8 cellular contexts compared by ENCODE assay signal in the genomic region with DNA sequence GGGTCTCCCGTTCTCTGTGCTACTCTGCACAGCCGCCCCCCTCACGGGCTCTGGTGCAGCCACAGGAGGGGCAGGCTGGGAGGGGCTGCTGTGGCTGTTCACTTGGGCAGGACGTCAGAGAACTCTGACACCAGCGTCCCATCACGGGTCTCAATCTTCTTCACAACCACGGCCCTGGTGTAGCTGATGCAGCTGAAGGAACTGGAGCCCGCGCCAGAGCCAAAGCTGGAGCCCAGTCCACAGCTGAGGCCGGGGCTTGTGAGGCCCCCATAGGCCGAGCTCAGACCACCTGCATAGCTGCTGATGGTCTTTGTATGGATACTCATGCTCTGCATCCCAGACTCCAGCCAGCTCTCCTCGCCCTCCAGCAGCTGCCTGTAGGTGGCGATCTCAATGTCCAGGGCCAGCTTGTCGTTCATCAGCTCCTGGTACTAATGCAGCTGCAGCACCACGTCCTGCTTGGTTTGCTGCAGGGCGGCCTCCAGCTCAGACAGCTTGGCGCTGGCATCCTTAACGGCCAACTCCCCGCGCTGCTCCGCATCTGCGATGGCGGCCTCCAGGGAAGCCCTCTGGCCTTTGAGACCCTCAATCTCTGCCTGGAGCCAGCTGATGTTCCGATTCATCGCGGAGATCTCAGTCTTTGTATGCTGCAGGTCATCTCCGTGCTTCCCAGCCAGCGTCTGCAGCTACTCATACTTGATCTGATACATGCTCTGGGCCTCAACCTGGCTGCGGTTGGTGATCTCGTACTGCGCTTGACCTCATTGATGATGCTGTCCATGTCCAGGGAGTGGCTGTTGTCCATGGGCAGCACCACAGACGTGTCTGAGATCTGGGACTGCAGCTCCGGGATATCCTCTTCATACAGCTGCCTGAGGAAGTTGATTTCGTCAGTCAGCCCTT. TPM values are rescaled to one million over a fixed set of nuclear protein-coding genes. Genes with fewer than 3 reads are reported as not detected.
DNase-seq lines count a peak whose midpoint lies in the region; ATAC-seq, FAIRE-seq and TF ChIP-seq lines count a peak whose summit lies in the region.

No MANE protein-coding gene starts in this region.

- CTCF ChIA-PET in AG04449 (lab: Yijun Ruan, JAX) (interaction anchor here (1.4 to 6.2 kb wide), 5 partner anchors 8 to 65 kb away, joined by 3 to 30 read pairs (median 4); a partner anchor contains a TSS), GM12878 (lab: Yijun Ruan, JAX) (interaction anchor here (0.5 to 1.7 kb wide), 7 partner anchors 11 to 1401 kb away, joined by 3 to 4 read pairs (median 3); no protein-coding TSS in a partner anchor)

- H3K9me3 ChIP-seq in GM12878 (replicated peaks; ENCODE audit: control insufficient read depth, insufficient read depth, low read length), result no peaks in the 10 kb centered on the region; the same call in 1 of the 3 replicates
- no peaks in the 10 kb centered on the region for H3K9me3 ChIP-seq in kidney (ENCODE audit: control insufficient read depth in 1 of 2, low read length in 2 of 2)

- 0 out of 3 replicates have a peak, but pooled peaks cover 2% of the 10 kb centered on the region for H3K4me1 Mint-ChIP-seq in GM23338
- peaks cover 0 to 2% (median 0%) of the 10 kb centered on the region in 4 donors for H3K4me1 Mint-ChIP-seq in naive thymus-derived CD8-positive, alpha-beta T cell

- H3K4me3 Mint-ChIP-seq in GM23338, result no peak overlapping the region
- no peak overlapping the region for H3K4me3 Mint-ChIP-seq in naive thymus-derived CD8-positive, alpha-beta T cell

- ATAC-seq in GM23338, result peak; percentile 96
- no peak for ATAC-seq in GM12878
- ATAC-seq in GM18868 (IDR thresholded peaks at IDR 0.05; ENCODE audit: unreplicated experiment), result no peak
- ATAC-seq in HG03135 (IDR thresholded peaks at IDR 0.05; ENCODE audit: unreplicated experiment), result no peak
- ATAC-seq in naive thymus-derived CD8-positive, alpha-beta T cell, result no peak

- TF ChIP-seq RAD21 in GM12878 (IDR thresholded peaks at IDR 0.05; ENCODE audit: insufficient read depth, low read depth, low read length), result peak; percentile 30; the same call in 1 of the 2 replicates

- H3K4me1 ChIP-seq in GM23338 (ENCODE audit: insufficient read depth) (no peaks in the 10 kb centered on the region), GM12878 (ENCODE audit: control insufficient read depth, insufficient read depth, low read length) (no peaks in the 10 kb centered on the region), kidney (ENCODE audit: control insufficient read depth in 1 of 2, insufficient read depth in 1 of 2, low read depth in 1 of 2, low read length in 2 of 2) (no peaks in the 10 kb centered on the region)

- no TSS peak for BruUV-seq in GM12878 (replicated peaks; lab: Mats Ljungman, UMichigan)

- intact Hi-C loops in GM12878 (cut with micrococcal nuclease; ENCODE audit: unreplicated experiment), result no loop called here
- intact Hi-C loops in kidney (cut with DNase I), result no loop called here

- SMC1A ChIA-PET in GM12878 (lab: Charles Lee; ENCODE audit: uncharacterized antibody, unreplicated experiment), result no interaction called here

- peaks cover 20% of the 10 kb centered on the region for H3K36me3 Mint-ChIP-seq in GM23338 (ENCODE audit: low read depth)
- H3K36me3 Mint-ChIP-seq in naive thymus-derived CD8-positive, alpha-beta T cell, result peaks cover 0 to 2% (median 0%) of the 10 kb centered on the region in 3 donors

- H3K36me3 ChIP-seq in GM23338 (ENCODE audit: insufficient read depth) (no peaks in the 10 kb centered on the region), GM12878 (ENCODE audit: control insufficient read depth in 2 of 2, insufficient read depth in 2 of 2, low read length in 1 of 2) (no peaks in the 10 kb centered on the region), kidney (ENCODE audit: control insufficient read depth in 1 of 2, insufficient read depth in 2 of 2, low read length in 2 of 2) (no peaks in the 10 kb centered on the region)

- peaks cover 4% of the 10 kb centered on the region for H3K27me3 Mint-ChIP-seq in GM23338 (ENCODE audit: insufficient read depth, low read depth, poor library complexity)
- H3K27me3 Mint-ChIP-seq in naive thymus-derived CD8-positive, alpha-beta T cell, result peaks cover 8 to 35% (median 20%) of the 10 kb centered on the region in 5 donors

- H4K20me1 ChIP-seq in GM23338 (replicated peaks; ENCODE audit: insufficient read depth) (no peaks in the 10 kb centered on the region), GM12878 (ENCODE audit: control insufficient read depth, insufficient read depth) (no peaks in the 10 kb centered on the region)

- POLR2A ChIA-PET in AG04449 (lab: Yijun Ruan, JAX) (interaction anchor here (0.6 kb wide), 1 partner anchor 54 kb away, joined by 4 read pairs; no protein-coding TSS in a partner anchor), GM12878 (lab: Charles Lee) (no interaction called here)
- POLR2A ChIA-PET in naive thymus-derived CD8-positive, alpha-beta T cell (lab: Charles Lee), result no interaction called here

- TF ChIP-seq EP300 in GM12878 (IDR thresholded peaks at IDR 0.05; ENCODE audit: borderline replicate concordance in 1 of 2, control insufficient read depth in 1 of 2, low read depth in 2 of 2, low read length in 2 of 2), result no peak

- H3K27ac ChIP-seq in GM23338 (ENCODE audit: low read depth), result no peak overlapping the region
- no peak overlapping the region for H3K27ac ChIP-seq in GM12878 (ENCODE audit: control insufficient read depth, insufficient read depth)
- H3K27ac ChIP-seq in kidney (ENCODE audit: low read depth in 2 of 2, low read length in 2 of 2), result no peak overlapping the region

- RAD21 ChIA-PET in GM12878 (lab: Charles Lee; ENCODE audit: unreplicated experiment), result no interaction called here

- H3K4me3 ChIP-seq in AG04449 (ENCODE audit: low read depth, low read length) (no peak overlapping the region), GM23338 (no peak overlapping the region), GM12878 (no peak overlapping the region), kidney (ENCODE audit: low read length in 2 of 2) (no peak overlapping the region)

- H3K9ac ChIP-seq in GM12878 (ENCODE audit: control insufficient read depth, insufficient read depth, low read length) (no peak overlapping the region), kidney (ENCODE audit: low read length in 2 of 2) (no peak overlapping the region)

- TF ChIP-seq CTCF in AG04449 (IDR thresholded peaks at IDR 0.05; ENCODE audit: insufficient read depth, low read length, missing control alignments) (peak; percentile 72), GM23338 (conservative IDR thresholded peaks at IDR 0.05; ENCODE audit: low read depth in 2 of 2) (peak; percentile 63 to 92), GM12878 (IDR thresholded peaks at IDR 0.05 in 2 of 3, conservative IDR thresholded peaks at IDR 0.05 in 1 of 3; ENCODE audit: control insufficient read depth in 2 of 3, extremely low read depth in 1 of 3, insufficient read depth in 1 of 3, low read depth in 3 of 3, low read length in 3 of 3) (peak in 2 of 3 experiments; percentile 10 to 35; a peak in 4 of 6 replicates), kidney (IDR thresholded peaks at IDR 0.05; ENCODE audit: borderline replicate concordance, extremely low read depth, insufficient read depth) (peak; percentile 39)

- no peaks in the 10 kb centered on the region for H3K79me2 ChIP-seq in GM23338 (replicated peaks; ENCODE audit: insufficient read depth)
- H3K79me2 ChIP-seq in GM12878 (ENCODE audit: control insufficient read depth, insufficient read depth, low read length), result no peaks in the 10 kb centered on the region

- H3K27ac Mint-ChIP-seq in GM23338, result no peak overlapping the region
- H3K27ac Mint-ChIP-seq in naive thymus-derived CD8-positive, alpha-beta T cell, result no peak overlapping the region

- no peak for DNase-seq in AG04449 (ENCODE audit: low read depth, low spot score)
- DNase-seq in GM23338 (ENCODE audit: low spot score), result peak; percentile 88
- no peak for DNase-seq in GM12878 (ENCODE audit: low read depth, low spot score)
- peak; percentile 79 for DNase-seq in kidney
- DNase-seq in dedifferentiated amniotic fluid mesenchymal stem cell (ENCODE audit: extremely low spot score), result no peak
- no peak for DNase-seq in naive thymus-derived CD8-positive, alpha-beta T cell

- 65% methylated on average over 34 of the region's 34 CpGs for WGBS in GM12878 (ENCODE audit: insufficient coverage, insufficient replicate concordance, low lambda C conversion rate, missing lambda C conversion rate)

- in situ Hi-C loops in GM12878 (cut with MboI), result no loop called here

- H3K9me3 Mint-ChIP-seq in GM23338, result peaks cover 20% of the 10 kb centered on the region
- H3K9me3 Mint-ChIP-seq in naive thymus-derived CD8-positive, alpha-beta T cell, result peaks cover 0 to 2% (median 0%) of the 10 kb centered on the region in 9 donors

- H3K4me2 ChIP-seq in GM23338 (no peak overlapping the region), GM12878 (ENCODE audit: control insufficient read depth, insufficient read depth) (no peak overlapping the region)

- no peaks in the 10 kb centered on the region for H3F3A ChIP-seq in GM23338 (replicated peaks; ENCODE audit: low read depth)

- no peaks in the 10 kb centered on the region for H3K9me2 ChIP-seq in GM23338 (ENCODE audit: insufficient read depth)

- H2AFZ ChIP-seq in GM23338 (peak overlapping the region; percentile 94), GM12878 (ENCODE audit: control insufficient read depth, low read depth, low read length) (no peak overlapping the region)

- TF ChIP-seq POLR2A in GM12878 (IDR thresholded peaks at IDR 0.05; ENCODE audit: low read depth, low read length), result no peak

- FAIRE-seq in GM12878 (lab: Jason Lieb, UNC), result no peak
- no peak for FAIRE-seq in kidney (lab: Jason Lieb, UNC)

- H3K27me3 ChIP-seq in GM23338 (ENCODE audit: insufficient read depth) (no peaks in the 10 kb centered on the region), GM12878 (replicated peaks in 1 of 2; ENCODE audit: control insufficient read depth in 2 of 2, insufficient read depth in 2 of 2, low read length in 1 of 2) (no peaks in the 10 kb centered on the region; a peak in 1 of 4 replicates)

RNA-seq across cellular contexts. Expression of a gene that starts 7.4 kb away (rescaled TPM):
- 0.97 and 2.8 TPM in 2 replicates for total RNA-seq in GM23338 (2014; rRNA removed; shearing (Covaris generic))
- polyA plus RNA-seq in GM23338 (2016; fragmentation: Nextera tagmentation; extraction: Ambion mirVana) (1.9 TPM in 2 replicates), GM12878 (2011; rRNA removed) (1.7 and 2.8 TPM in 2 replicates), GM12878 (2014; fragmentation: Illumina TruSeq; extraction: Trizol) (0.16 and 0.19 TPM in 2 replicates), GM12878 (2014; fragmentation: Nextera tagmentation; extraction: Ambion mirVana) (under 1 TPM; 0.18 to 0.58 TPM), GM12878 (2014; rRNA removed) (0.10 and 0.58 TPM in 2 replicates), GM12878 (2016; fragmentation: Nextera tagmentation; extraction: Ambion mirVana) (under 1 TPM; 0.56 to 0.81 TPM), kidney (ENCODE audit: insufficient read depth, low read depth, low replicate concordance) (1.8 TPM)
- total RNA-seq in GM12878 (2013; cell fraction: nucleolus; rRNA removed), result 0.78 and 0.81 TPM in 2 replicates
- total RNA-seq in GM12878 (2014; rRNA removed) (0.56 and 0.65 TPM in 2 replicates), GM12878 (2014; rRNA removed; fragmentation: Illumina TruSeq; extraction: Trizol) (0.46 and 0.72 TPM in 2 replicates), GM12878 (2021) (0.51 and 0.80 TPM in 2 replicates), kidney (4.4 TPM)
- polyA plus RNA-seq in GM12878 (2011; ENCODE audit: low read depth), result 0.76 TPM
- polyA plus RNA-seq in GM12878 (2011; cell fraction: cytosol; rRNA removed), result 0.57 and 0.76 TPM in 2 replicates
- 0.16 and 0.54 TPM in 2 replicates for polyA plus RNA-seq in GM12878 (2011; cell fraction: nucleus; rRNA removed)
- polyA plus RNA-seq in GM12878 (2012), result 0.73 and 1.2 TPM in 2 replicates
- polyA minus RNA-seq in GM12878 (2011; rRNA and poly(A)+ RNA removed), result 1.3 and 1.9 TPM in 2 replicates
- polyA minus RNA-seq in GM12878 (2011; cell fraction: cytosol; rRNA and poly(A)+ RNA removed), result 0.40 and 0.83 TPM in 2 replicates
- polyA minus RNA-seq in GM12878 (2011; cell fraction: nucleus; rRNA and poly(A)+ RNA removed), result 1.1 and 1.3 TPM in 2 replicates
- total RNA-seq in naive thymus-derived CD8-positive, alpha-beta T cell, result 1 to 10 TPM; 1.1 to 1.7 TPM
- polyA plus RNA-seq in naive thymus-derived CD8-positive, alpha-beta T cell, result under 1 TPM; 0.30 to 0.88 (median 0.79) TPM

RNA-seq across cellular contexts. Expression of a gene that starts 32.9 kb away (rescaled TPM):
- total RNA-seq in GM23338 (2014; rRNA removed; shearing (Covaris generic)), result 157 and 179 TPM in 2 replicates
- 53.8 and 61.7 TPM in 2 replicates for polyA plus RNA-seq in GM23338 (2016; fragmentation: Nextera tagmentation; extraction: Ambion mirVana)
- total RNA-seq in GM12878 (2013; cell fraction: nucleolus; rRNA removed), result 5.4 and 5.6 TPM in 2 replicates
- total RNA-seq in GM12878 (2014; rRNA removed), result 0.71 and 1.5 TPM in 2 replicates
- total RNA-seq in GM12878 (2014; rRNA removed; fragmentation: Illumina TruSeq; extraction: Trizol), result 1.1 and 1.3 TPM in 2 replicates
- total RNA-seq in GM12878 (2021), result 0.93 and 1.3 TPM in 2 replicates
- polyA plus RNA-seq in GM12878 (2011; ENCODE audit: low read depth), result 0.93 TPM
- polyA plus RNA-seq in GM12878 (2011; rRNA removed), result 0.09 and 0.11 TPM in 2 replicates
- polyA plus RNA-seq in GM12878 (2011; cell fraction: cytosol; rRNA removed), result 0.02 TPM in 1 of 2 replicates, not detected in the other
- polyA plus RNA-seq in GM12878 (2011; cell fraction: nucleus; rRNA removed), result not detected in 2 replicates
- 1.6 and 1.8 TPM in 2 replicates for polyA plus RNA-seq in GM12878 (2012)
- 0.82 and 0.93 TPM in 2 replicates for polyA plus RNA-seq in GM12878 (2014; fragmentation: Illumina TruSeq; extraction: Trizol)
- under 1 TPM; 0.31 to 0.37 TPM for polyA plus RNA-seq in GM12878 (2014; fragmentation: Nextera tagmentation; extraction: Ambion mirVana)
- polyA plus RNA-seq in GM12878 (2014; rRNA removed), result 0.55 and 0.61 TPM in 2 replicates
- under 1 TPM; 0.30 to 0.48 TPM for polyA plus RNA-seq in GM12878 (2016; fragmentation: Nextera tagmentation; extraction: Ambion mirVana)
- 0.07 TPM in 1 of 2 replicates, not detected in the other for polyA minus RNA-seq in GM12878 (2011; rRNA and poly(A)+ RNA removed)
- 0.40 and 4.8 TPM in 2 replicates for polyA minus RNA-seq in GM12878 (2011; cell fraction: cytosol; rRNA and poly(A)+ RNA removed)
- polyA minus RNA-seq in GM12878 (2011; cell fraction: nucleus; rRNA and poly(A)+ RNA removed), result 0.38 and 0.60 TPM in 2 replicates
- total RNA-seq in kidney, result 140 TPM
- polyA plus RNA-seq in kidney (ENCODE audit: insufficient read depth, low read depth, low replicate concordance), result 45.4 TPM
- under 1 TPM; 0.42 to 0.63 TPM for total RNA-seq in naive thymus-derived CD8-positive, alpha-beta T cell
- polyA plus RNA-seq in naive thymus-derived CD8-positive, alpha-beta T cell, result under 1 TPM in 2 of 3 donors, not detected in 1; 0.10 to 0.12 TPM

RNA-seq across cellular contexts. Expression of a gene that starts 53.0 kb away (rescaled TPM):
- 57.4 and 62.4 TPM in 2 replicates for total RNA-seq in GM23338 (2014; rRNA removed; shearing (Covaris generic))
- 49.9 and 65.3 TPM in 2 replicates for polyA plus RNA-seq in GM23338 (2016; fragmentation: Nextera tagmentation; extraction: Ambion mirVana)
- total RNA-seq in GM12878 (2013; cell fraction: nucleolus; rRNA removed), result 70.1 and 80.2 TPM in 2 replicates
- total RNA-seq in GM12878 (2014; rRNA removed), result 21.4 and 26.0 TPM in 2 replicates
- 29.1 and 30.8 TPM in 2 replicates for total RNA-seq in GM12878 (2014; rRNA removed; fragmentation: Illumina TruSeq; extraction: Trizol)
- total RNA-seq in GM12878 (2021), result 20.0 and 24.8 TPM in 2 replicates
- 10.0 TPM for polyA plus RNA-seq in GM12878 (2011; ENCODE audit: low read depth)
- 32.0 and 37.9 TPM in 2 replicates for polyA plus RNA-seq in GM12878 (2011; rRNA removed)
- polyA plus RNA-seq in GM12878 (2011; cell fraction: cytosol; rRNA removed), result 17.0 and 19.1 TPM in 2 replicates
- polyA plus RNA-seq in GM12878 (2011; cell fraction: nucleus; rRNA removed), result 18.9 and 20.9 TPM in 2 replicates
- 7.7 and 11.5 TPM in 2 replicates for polyA plus RNA-seq in GM12878 (2012)
- polyA plus RNA-seq in GM12878 (2014; fragmentation: Illumina TruSeq; extraction: Trizol), result 25.3 and 33.9 TPM in 2 replicates
- polyA plus RNA-seq in GM12878 (2014; fragmentation: Nextera tagmentation; extraction: Ambion mirVana), result 10 to 100 TPM; 34.7 to 57.3 TPM
- polyA plus RNA-seq in GM12878 (2014; rRNA removed), result 17.3 and 22.2 TPM in 2 replicates
- 10 to 100 TPM; 30.6 to 33.4 TPM for polyA plus RNA-seq in GM12878 (2016; fragmentation: Nextera tagmentation; extraction: Ambion mirVana)
- 31.6 and 34.7 TPM in 2 replicates for polyA minus RNA-seq in GM12878 (2011; rRNA and poly(A)+ RNA removed)
- polyA minus RNA-seq in GM12878 (2011; cell fraction: cytosol; rRNA and poly(A)+ RNA removed), result 7.9 and 12.2 TPM in 2 replicates
- polyA minus RNA-seq in GM12878 (2011; cell fraction: nucleus; rRNA and poly(A)+ RNA removed), result 38.6 and 52.5 TPM in 2 replicates
- 17.9 TPM for total RNA-seq in kidney
- polyA plus RNA-seq in kidney (ENCODE audit: insufficient read depth, low read depth, low replicate concordance), result 12.3 TPM
- total RNA-seq in naive thymus-derived CD8-positive, alpha-beta T cell, result 10 to 100 TPM; 19.1 to 20.7 TPM
- 1 to 10 TPM; 4.2 to 8.2 (median 6.1) TPM for polyA plus RNA-seq in naive thymus-derived CD8-positive, alpha-beta T cell

Comparison
In these comparisons a context has a peak if more than half of its experiments do, and no peak if none do; other contexts are left out.
1. DNase-seq: peak in GM23338 (single experiment) and kidney (single experiment); none in AG04449 (single experiment), GM12878 (single experiment), dedifferentiated amniotic fluid mesenchymal stem cell (single experiment) and naive thymus-derived CD8-positive, alpha-beta T cell (0 of 10).
2. CTCF ChIP-seq: peak in every context shown above with its lines; median percentile 78 in GM23338; 72 in AG04449; 39 in kidney; 22 in GM12878.
3. RNA of a gene that starts 32.9 kb away (total RNA-seq): 157 to 179 TPM in GM23338 and 140 TPM in kidney (single experiment); 0.71 to 5.6 TPM in GM12878 and 0.42 to 0.63 TPM in naive thymus-derived CD8-positive, alpha-beta T cell; every median in the first group is over 10 times any median in the second.